ENCODE assay signal across 2 cellular contexts in genomic region chr1:170661646-170662411, GRCh38.
TF ChIP-seq lines count a peak whose summit lies in the region.

No MANE protein-coding gene starts in this region.

TF ChIP-seq in GM23338, 12 proteins besides CTCF, POLR2A, EP300 and RAD21:
- no peak for TF ChIP-seq ETS1 (IDR thresholded peaks at IDR 0.05)
- peak; percentile 74 for TF ChIP-seq EZH2 (IDR thresholded peaks at IDR 0.05; ENCODE audit: low read depth, unreplicated experiment)

TF ChIP-seq in GM12878, 131 proteins besides CTCF, POLR2A, EP300 and RAD21:
- TF ChIP-seq ATF3 (IDR thresholded peaks at IDR 0.05; ENCODE audit: borderline replicate concordance, extremely low read depth, low read depth, low read length) (no peak), JUND (IDR thresholded peaks at IDR 0.05; ENCODE audit: low read depth, low read length) (no peak), DPF2 (IDR thresholded peaks at IDR 0.05) (no peak), MLLT1 (IDR thresholded peaks at IDR 0.05) (peak; percentile 82), LARP7 (IDR thresholded peaks at IDR 0.05) (peak; percentile 47; the same call in 1 of the 2 replicates), RBBP5 (conservative IDR thresholded peaks at IDR 0.05) (no peak), RELB (IDR thresholded peaks at IDR 0.05; ENCODE audit: low read depth) (no peak), GATAD2B (conservative IDR thresholded peaks at IDR 0.05; ENCODE audit: low read depth) (0 out of 2 replicates have a peak, but pooled peaks have one; percentile 19), MYC (IDR thresholded peaks at IDR 0.05; ENCODE audit: insufficient read depth, insufficient read length, insufficient replicate concordance, low read length, severe bottlenecking) (no peak), ZNF687 (IDR thresholded peaks at IDR 0.05) (0 out of 2 replicates have a peak, but pooled peaks have one; percentile 36), SREBF2 (IDR thresholded peaks at IDR 0.05; ENCODE audit: low read length) (no peak), SIN3A (IDR thresholded peaks at IDR 0.05; ENCODE audit: low read depth, low read length) (no peak)
